In the genomic region with DNA sequence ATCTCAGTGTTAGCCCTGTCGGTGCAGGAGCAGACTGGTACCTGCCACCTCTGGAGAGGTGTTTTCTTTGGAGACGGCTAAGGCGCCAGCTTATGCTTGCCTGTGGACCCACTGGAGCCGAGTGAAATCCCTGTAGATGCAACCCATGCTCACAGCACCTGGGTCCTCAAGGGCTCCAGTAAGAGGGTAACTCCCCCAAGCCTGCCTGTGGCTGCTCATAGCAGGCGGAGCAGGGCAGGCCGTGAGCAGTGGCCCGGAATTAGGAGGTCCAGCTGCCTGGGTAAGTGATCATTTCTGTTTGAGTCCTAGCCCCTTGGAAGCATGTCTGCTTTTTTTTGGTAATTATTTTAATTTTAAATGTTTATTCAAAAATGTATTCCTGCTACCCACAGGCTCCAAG, we compare ENCODE assay signal across 10 cellular contexts. TPM values are rescaled to one million over a fixed set of nuclear protein-coding genes. Genes with fewer than 3 reads are reported as not detected.
DNase-seq lines count a peak whose midpoint lies in the region; ATAC-seq and TF ChIP-seq lines count a peak whose summit lies in the region.
"Had no signal": no experiment of that assay in that cellular context is flagged by ENCODE, and none has a peak within 500 bp of the region (broad histone marks: within the 10 kb centered on the region; RNA-seq: fewer than 3 reads in every experiment).

No MANE protein-coding gene starts in this region.

- TF ChIP-seq POLR2A in Peyer's patch (IDR thresholded peaks at IDR 0.05): no peak

- no peaks in the 10 kb centered on the region for H3K79me2 ChIP-seq in osteoblast (ENCODE audit: insufficient read depth, low read length)
- no peaks in the 10 kb centered on the region for H3K79me2 ChIP-seq in PC-9 (ENCODE audit: low read depth)

- H3K4me2 ChIP-seq in osteoblast (ENCODE audit: insufficient read depth, low read length) (no peak overlapping the region), PC-9 (no peak overlapping the region)

- H3K9me3 ChIP-seq in A673 (ENCODE audit: low read depth, low read length, poor library complexity, severe bottlenecking) (no peaks in the 10 kb centered on the region), WERI-Rb-1 (ENCODE audit: severe bottlenecking) (no peaks in the 10 kb centered on the region), lower lobe of right lung (no peaks in the 10 kb centered on the region), osteoblast (ENCODE audit: low read depth, low read length) (no peaks in the 10 kb centered on the region), PC-9 (ENCODE audit: insufficient read depth, low read depth) (no peaks in the 10 kb centered on the region), Peyer's patch (no peaks in the 10 kb centered on the region)

- H3F3A ChIP-seq in PC-9 (ENCODE audit: insufficient read depth, low read depth): peaks cover 33% of the 10 kb centered on the region; the same call in 1 of the 2 replicates

- H3K9me2 ChIP-seq in PC-9 (ENCODE audit: insufficient read depth): no peaks in the 10 kb centered on the region

- no peak for TF ChIP-seq CTCF in A673 (conservative IDR thresholded peaks at IDR 0.05; ENCODE audit: low read depth, low read length)
- no peak for TF ChIP-seq CTCF in WERI-Rb-1 (IDR thresholded peaks at IDR 0.05; ENCODE audit: low read depth, low read length)
- TF ChIP-seq CTCF in lower lobe of right lung (IDR thresholded peaks at IDR 0.05): no peak
- TF ChIP-seq CTCF in osteoblast (IDR thresholded peaks at IDR 0.05; ENCODE audit: extremely low read depth, low read depth, low read length): no peak
- no peak for TF ChIP-seq CTCF in PC-9 (conservative IDR thresholded peaks at IDR 0.05)
- no peak for TF ChIP-seq CTCF in Peyer's patch (IDR thresholded peaks at IDR 0.05)

- no peaks in the 10 kb centered on the region for H4K20me1 ChIP-seq in osteoblast (ENCODE audit: insufficient read depth, low read length)
- H4K20me1 ChIP-seq in PC-9 (ENCODE audit: insufficient read depth): no peaks in the 10 kb centered on the region

- H3K4me3 ChIP-seq in A673 (ENCODE audit: low read depth, low read length, poor library complexity, severe bottlenecking): no peak overlapping the region
- H3K4me3 ChIP-seq in WERI-Rb-1 (ENCODE audit: low read depth, low read length): no peak overlapping the region; the same call in 1 of the 2 replicates
- no peak overlapping the region for H3K4me3 ChIP-seq in lower lobe of right lung
- no peak overlapping the region for H3K4me3 ChIP-seq in osteoblast (ENCODE audit: insufficient read depth, low read length)
- no peak overlapping the region for H3K4me3 ChIP-seq in PC-9
- no peak overlapping the region for H3K4me3 ChIP-seq in Peyer's patch

- BruUV-seq in A673 (replicated peaks; lab: Mats Ljungman, UMichigan) (no TSS peak), PC-9 (replicated peaks; lab: Mats Ljungman, UMichigan) (no TSS peak)

- CTCF ChIA-PET in A673 (lab: Charles Lee) (interaction anchor here (1.2 to 1.3 kb wide), 3 partner anchors 25 to 344 kb away, joined by 5 read pairs; no protein-coding TSS in a partner anchor), PC-9 (lab: Charles Lee) (no interaction called here)

- no peak for ATAC-seq in lower lobe of right lung
- no peak for ATAC-seq in GM18858 (IDR thresholded peaks at IDR 0.05; ENCODE audit: unreplicated experiment)

- intact Hi-C loops in A673 (cut with micrococcal nuclease; ENCODE audit: unreplicated experiment): loop anchor here (1.0 to 10.0 kb wide), 2 partner anchors 210 to 314 kb away; no protein-coding TSS in a partner anchor
- intact Hi-C loops in lower lobe of right lung (cut with DNase I): no loop called here
- intact Hi-C loops in PC-9 (cut with micrococcal nuclease; ENCODE audit: unreplicated experiment): loop anchor here (5.0 kb wide), 1 partner anchor 318 kb away; no protein-coding TSS in a partner anchor

- DNase-seq in A673 (ENCODE audit: low spot score) (no peak), WERI-Rb-1 (peak; percentile 33), lower lobe of right lung (peak; percentile 24), osteoblast (ENCODE audit: insufficient read length, low spot score, missing footprints) (peak; percentile 21), PC-9 (no peak), Peyer's patch (no peak)
- DNase-seq: AML-193; CD4-positive, CD25-positive, alpha-beta regulatory T cell; NCI-H2107 had no signal

- H3K4me1 ChIP-seq in A673 (ENCODE audit: insufficient read depth, low read length, poor library complexity, severe bottlenecking) (peaks cover 16% of the 10 kb centered on the region), lower lobe of right lung (peaks cover 4% of the 10 kb centered on the region), osteoblast (ENCODE audit: insufficient read depth, low read length) (no peaks in the 10 kb centered on the region), PC-9 (replicated peaks; ENCODE audit: insufficient read depth) (no peaks in the 10 kb centered on the region), Peyer's patch (peaks cover 0 to 16% (median 2%) of the 10 kb centered on the region in 4 donors)

- H3K36me3 ChIP-seq in A673 (ENCODE audit: insufficient read depth, low read length, poor library complexity, severe bottlenecking) (peaks cover 99% of the 10 kb centered on the region), WERI-Rb-1 (peaks cover 78% of the 10 kb centered on the region), lower lobe of right lung (peaks cover 65% of the 10 kb centered on the region), osteoblast (ENCODE audit: insufficient read depth, low read length) (peaks cover 50% of the 10 kb centered on the region), PC-9 (ENCODE audit: low read depth) (peaks cover 38% of the 10 kb centered on the region; the same call in 1 of the 2 replicates), Peyer's patch (peaks cover 0 to 56% (median 0%) of the 10 kb centered on the region in 3 donors)

- no peak overlapping the region for H2AFZ ChIP-seq in osteoblast (ENCODE audit: low read length)
- H2AFZ ChIP-seq in PC-9: no peak overlapping the region

- POLR2A ChIA-PET in A673 (lab: Charles Lee; ENCODE audit: low non-redundant PET) (no interaction called here), PC-9 (lab: Charles Lee; ENCODE audit: unreplicated experiment) (no interaction called here)

- H3K27ac ChIP-seq in A673 (ENCODE audit: low read depth, low read length, poor library complexity, severe bottlenecking): peak overlapping the region; percentile 20
- peak overlapping the region; percentile 95 for H3K27ac ChIP-seq in WERI-Rb-1
- H3K27ac ChIP-seq in lower lobe of right lung: no peak overlapping the region
- H3K27ac ChIP-seq in osteoblast (ENCODE audit: low read depth, low read length): no peak overlapping the region
- no peak overlapping the region for H3K27ac ChIP-seq in PC-9
- H3K27ac ChIP-seq in Peyer's patch: no peak overlapping the region

- H3K27me3 ChIP-seq in A673 (replicated peaks; ENCODE audit: insufficient read depth, low read depth, low read length, poor library complexity) (no peaks in the 10 kb centered on the region), WERI-Rb-1 (ENCODE audit: insufficient read depth, low read depth, severe bottlenecking) (no peaks in the 10 kb centered on the region), lower lobe of right lung (ENCODE audit: low read depth) (no peaks in the 10 kb centered on the region), osteoblast (ENCODE audit: insufficient read depth, low read length) (no peaks in the 10 kb centered on the region), PC-9 (ENCODE audit: insufficient read depth, low read depth) (no peaks in the 10 kb centered on the region), Peyer's patch (no peaks in the 10 kb centered on the region)

RNA-seq across cellular contexts. Expression of a gene that starts 43.8 kb away (rescaled TPM):
- total RNA-seq in A673 (2021): 180 and 192 TPM in 2 replicates
- 37.3 TPM for total RNA-seq in lower lobe of right lung
- total RNA-seq in osteoblast: 19.4 and 20.6 TPM in 2 replicates
- 53.2 and 62.3 TPM in 2 replicates for total RNA-seq in PC-9 (2021)
- 10 to 100 TPM; 13.3 to 56.9 (median 24.2) TPM for total RNA-seq in Peyer's patch

Comparison
In these comparisons a context has a peak if more than half of its experiments do, and no peak if none do; other contexts are left out.
1. DNase-seq: peak in WERI-Rb-1 (single experiment), lower lobe of right lung (single experiment) and osteoblast (single experiment); none in A673 (single experiment), PC-9 (0 of 2) and Peyer's patch (0 of 3).
2. H3K27ac ChIP-seq: peak in A673 (single experiment) and WERI-Rb-1 (single experiment); none in lower lobe of right lung (single experiment), osteoblast (single experiment), PC-9 (single experiment) and Peyer's patch (0 of 4).